Comparison of ENCODE assay signal across 2 cellular contexts in genomic region chr12:49959570-49960473, GRCh38.
TF ChIP-seq lines count a peak whose summit lies in the region.

No MANE protein-coding gene starts in this region.

TF ChIP-seq in A549, 52 proteins besides CTCF, POLR2A, EP300 and RAD21:
- TF ChIP-seq FOXS1 (CRISPR knock-in tag; IDR thresholded peaks at IDR 0.05) = peak; percentile 69; the same call in 1 of the 2 replicates
- no peak for TF ChIP-seq ATOH8 (CRISPR knock-in tag; IDR thresholded peaks at IDR 0.05; ENCODE audit: low read depth)
- no peak for TF ChIP-seq FOSB (CRISPR knock-in tag; IDR thresholded peaks at IDR 0.05)

TF ChIP-seq in HepG2, 621 proteins besides CTCF, POLR2A, EP300 and RAD21:
- no peak for TF ChIP-seq GPN1 (CRISPR knock-in tag; IDR thresholded peaks at IDR 0.05; ENCODE audit: borderline replicate concordance)
- no peak for TF ChIP-seq ZBTB20 (CRISPR knock-in tag; IDR thresholded peaks at IDR 0.05; ENCODE audit: borderline replicate concordance, low read depth)
- no peak for TF ChIP-seq ETS1 (CRISPR knock-in tag; IDR thresholded peaks at IDR 0.05)
- TF ChIP-seq KDM1A (CRISPR knock-in tag; IDR thresholded peaks at IDR 0.05) = no peak
- TF ChIP-seq ZNF574 (CRISPR knock-in tag; IDR thresholded peaks at IDR 0.05) = no peak
- no peak for TF ChIP-seq PRPF4 (IDR thresholded peaks at IDR 0.05; ENCODE audit: low read depth, low read length, poor library complexity, severe bottlenecking)
- no peak for TF ChIP-seq ZNF446 (CRISPR knock-in tag; IDR thresholded peaks at IDR 0.05)
- no peak for TF ChIP-seq PTBP1 (IDR thresholded peaks at IDR 0.05; ENCODE audit: low read depth, low read length, poor library complexity, severe bottlenecking)
- TF ChIP-seq PRDM10 (CRISPR knock-in tag; IDR thresholded peaks at IDR 0.05; ENCODE audit: low read depth) = no peak
- TF ChIP-seq SRSF4 (IDR thresholded peaks at IDR 0.05; ENCODE audit: low read depth, low read length, poor library complexity, severe bottlenecking) = no peak
- no peak for TF ChIP-seq ZNF382 (CRISPR knock-in tag; IDR thresholded peaks at IDR 0.05; ENCODE audit: borderline replicate concordance)
- no peak for TF ChIP-seq HNRNPUL1 (IDR thresholded peaks at IDR 0.05; ENCODE audit: low read depth, low read length)
- no peak for TF ChIP-seq KDM6A (CRISPR knock-in tag; IDR thresholded peaks at IDR 0.05; ENCODE audit: low read depth)
- TF ChIP-seq ZNF724P (CRISPR knock-in tag; IDR thresholded peaks at IDR 0.05; ENCODE audit: borderline replicate concordance) = no peak
